In genomic region chr11:5042091-5042490, GRCh38 we compare ENCODE assay signal across 27 cellular contexts. TPM values are rescaled to one million over a fixed set of nuclear protein-coding genes. Genes with fewer than 3 reads are reported as not detected.
"Had no signal": no experiment of that assay in that cellular context is flagged by ENCODE, and none has a peak within 500 bp of the region (broad histone marks: within the 10 kb centered on the region; RNA-seq: fewer than 3 reads in every experiment).

No MANE protein-coding gene starts in this region.

- H3K27me3 ChIP-seq: brain microvascular endothelial cell, MG63 had no signal

- H3K4me3 Mint-ChIP-seq: activated CD4-positive, alpha-beta memory T cell treated with anti-CD3 and anti-CD28 coated beads, Interleukin-2, amount 10 ng/mL, durations not matched to agents 7 days and 5 days; activated CD4-positive, alpha-beta T cell treated with anti-CD3 and anti-CD28 coated beads for 36 hours; activated naive CD4-positive, alpha-beta T cell treated with anti-CD3 and anti-CD28 coated beads, Interleukin-2, amount 10 ng/mL, durations not matched to agents 7 days and 5 days; activated naive CD8-positive, alpha-beta T cell treated with anti-CD3 and anti-CD28 coated beads for 36 hours; activated T-cell treated with anti-CD3 and anti-CD28 coated beads, Interleukin-2, amount 50 U/mL, for 72 hours had no signal

- H3K9me3 ChIP-seq: MG63 had no signal

- H3K4me2 ChIP-seq: KMS-11 had no signal

- H3K9ac ChIP-seq: KMS-11 had no signal

- DNase-seq: activated CD4-positive, alpha-beta memory T cell treated with anti-CD3 and anti-CD28 coated beads, Interleukin-2, amount 10 ng/mL, durations not matched to agents 7 days and 5 days; activated CD4-positive, alpha-beta T cell treated with anti-CD3 and anti-CD28 coated beads for 36 hours; activated CD4-positive, alpha-beta T cell treated with anti-CD3 and anti-CD28 coated beads, Interleukin-2, amount 50 U/mL, for 1 hour; activated gamma-delta T cell treated with Interleukin-2 at 50 U/mL for 16 hours; activated naive CD4-positive, alpha-beta T cell treated with anti-CD3 and anti-CD28 coated beads, Interleukin-2, amount 10 ng/mL, durations not matched to agents 7 days and 5 days; activated naive CD8-positive, alpha-beta T cell treated with anti-CD3 and anti-CD28 coated beads for 36 hours; activated T-cell treated with anti-CD3 and anti-CD28 coated beads for 4 hours; activated T-cell treated with anti-CD3 and anti-CD28 coated beads, Interleukin-2, amount 50 U/mL, for 72 hours; brain microvascular endothelial cell; caudate nucleus; MG63; NCI-H1092 treated with DMSO at 0.1 percent for 48 hours; NCI-H1417 treated with DMSO at 0.1 percent for 48 hours; NCI-H1694 treated with DMSO at 0.1 percent for 48 hours; NCI-H2081; NCI-H446; NCI-H524; PC-3; SIG-M5; T-helper 2 cell; T1000; WERI-Rb-1 had no signal

- ATAC-seq: activated CD4-positive, alpha-beta T cell treated with anti-CD3 and anti-CD28 coated beads for 36 hours; activated T-cell treated with anti-CD3 and anti-CD28 coated beads, Interleukin-2, amount 50 U/mL, for 72 hours; PC-3 had no signal

- H3K4me1 Mint-ChIP-seq: activated CD4-positive, alpha-beta memory T cell treated with anti-CD3 and anti-CD28 coated beads, Interleukin-2, amount 10 ng/mL, durations not matched to agents 7 days and 5 days; activated CD4-positive, alpha-beta T cell treated with anti-CD3 and anti-CD28 coated beads for 36 hours; activated naive CD4-positive, alpha-beta T cell treated with anti-CD3 and anti-CD28 coated beads, Interleukin-2, amount 10 ng/mL, durations not matched to agents 7 days and 5 days; activated naive CD8-positive, alpha-beta T cell treated with anti-CD3 and anti-CD28 coated beads for 36 hours had no signal

- H3K27ac ChIP-seq: brain microvascular endothelial cell, KMS-11, WERI-Rb-1 had no signal

- H3K27ac Mint-ChIP-seq: activated CD4-positive, alpha-beta memory T cell treated with anti-CD3 and anti-CD28 coated beads, Interleukin-2, amount 10 ng/mL, durations not matched to agents 7 days and 5 days; activated CD4-positive, alpha-beta T cell treated with anti-CD3 and anti-CD28 coated beads for 36 hours; activated naive CD4-positive, alpha-beta T cell treated with anti-CD3 and anti-CD28 coated beads, Interleukin-2, amount 10 ng/mL, durations not matched to agents 7 days and 5 days; activated naive CD8-positive, alpha-beta T cell treated with anti-CD3 and anti-CD28 coated beads for 36 hours; activated T-cell treated with anti-CD3 and anti-CD28 coated beads, Interleukin-2, amount 50 U/mL, for 72 hours; activated T-helper 2 cell treated with anti-CD3 and anti-CD28 coated beads, Interferon-gamma antibody, Interleukin-2, Interleukin-4, amounts not matched to agents 10 μg/mL and 5 μg/mL and 100 μg/mL, durations not matched to agents 14 hours and 24 hours and 36 hours had no signal

- H3K36me3 ChIP-seq: brain microvascular endothelial cell, MG63, WERI-Rb-1 had no signal

- H3K4me3 ChIP-seq: MG63 had no signal

- H3K27me3 Mint-ChIP-seq: activated CD4-positive, alpha-beta memory T cell treated with anti-CD3 and anti-CD28 coated beads, Interleukin-2, amount 10 ng/mL, durations not matched to agents 7 days and 5 days; activated naive CD4-positive, alpha-beta T cell treated with anti-CD3 and anti-CD28 coated beads, Interleukin-2, amount 10 ng/mL, durations not matched to agents 7 days and 5 days had no signal

- H3K36me3 Mint-ChIP-seq: activated naive CD4-positive, alpha-beta T cell treated with anti-CD3 and anti-CD28 coated beads, Interleukin-2, amount 10 ng/mL, durations not matched to agents 7 days and 5 days; activated naive CD8-positive, alpha-beta T cell treated with anti-CD3 and anti-CD28 coated beads for 36 hours had no signal

- H3K9me3 Mint-ChIP-seq: activated T-cell treated with anti-CD3 and anti-CD28 coated beads, Interleukin-2, amount 50 U/mL, for 72 hours; activated T-helper 2 cell treated with anti-CD3 and anti-CD28 coated beads, Interferon-gamma antibody, Interleukin-2, Interleukin-4, amounts not matched to agents 10 μg/mL and 5 μg/mL and 100 μg/mL, durations not matched to agents 14 hours and 24 hours and 36 hours had no signal

RNA-seq across cellular contexts. Expression of gene OR52J3, which starts 4.2 kb away (rescaled TPM):
- total RNA-seq: activated CD4-positive, alpha-beta memory T cell treated with anti-CD3 and anti-CD28 coated beads, Interleukin-2, amount 10 ng/mL, durations not matched to agents 7 days and 5 days; activated CD4-positive, alpha-beta T cell treated with anti-CD3 and anti-CD28 coated beads for 36 hours; activated CD8-positive, alpha-beta memory T cell treated with anti-CD3 and anti-CD28 coated beads for 36 hours; activated naive CD8-positive, alpha-beta T cell treated with anti-CD3 and anti-CD28 coated beads for 36 hours; activated T-cell treated with anti-CD3 and anti-CD28 coated beads, Interleukin-2, amount 50 U/mL, for 72 hours; activated T-helper 2 cell treated with anti-CD3 and anti-CD28 coated beads, Interferon-gamma antibody, Interleukin-2, Interleukin-4, amounts not matched to agents 10 μg/mL and 5 μg/mL and 100 μg/mL, durations not matched to agents 14 hours and 24 hours and 36 hours; cerebellum; PC-3 had no signal
- polyA plus RNA-seq: adipose tissue had no signal

RNA-seq across cellular contexts. Expression of gene OR52E2, which starts 17.3 kb away (rescaled TPM):
- total RNA-seq: activated CD4-positive, alpha-beta memory T cell treated with anti-CD3 and anti-CD28 coated beads, Interleukin-2, amount 10 ng/mL, durations not matched to agents 7 days and 5 days; activated CD4-positive, alpha-beta T cell treated with anti-CD3 and anti-CD28 coated beads for 36 hours; activated CD8-positive, alpha-beta memory T cell treated with anti-CD3 and anti-CD28 coated beads for 36 hours; activated naive CD8-positive, alpha-beta T cell treated with anti-CD3 and anti-CD28 coated beads for 36 hours; activated T-cell treated with anti-CD3 and anti-CD28 coated beads, Interleukin-2, amount 50 U/mL, for 72 hours; activated T-helper 2 cell treated with anti-CD3 and anti-CD28 coated beads, Interferon-gamma antibody, Interleukin-2, Interleukin-4, amounts not matched to agents 10 μg/mL and 5 μg/mL and 100 μg/mL, durations not matched to agents 14 hours and 24 hours and 36 hours; cerebellum; PC-3 had no signal
- polyA plus RNA-seq: adipose tissue had no signal

RNA-seq across cellular contexts. Expression of gene OR52E1, which starts 27.3 kb away (rescaled TPM):
- total RNA-seq: activated CD4-positive, alpha-beta memory T cell treated with anti-CD3 and anti-CD28 coated beads, Interleukin-2, amount 10 ng/mL, durations not matched to agents 7 days and 5 days; activated CD4-positive, alpha-beta T cell treated with anti-CD3 and anti-CD28 coated beads for 36 hours; activated CD8-positive, alpha-beta memory T cell treated with anti-CD3 and anti-CD28 coated beads for 36 hours; activated naive CD8-positive, alpha-beta T cell treated with anti-CD3 and anti-CD28 coated beads for 36 hours; activated T-cell treated with anti-CD3 and anti-CD28 coated beads, Interleukin-2, amount 50 U/mL, for 72 hours; activated T-helper 2 cell treated with anti-CD3 and anti-CD28 coated beads, Interferon-gamma antibody, Interleukin-2, Interleukin-4, amounts not matched to agents 10 μg/mL and 5 μg/mL and 100 μg/mL, durations not matched to agents 14 hours and 24 hours and 36 hours; PC-3 had no signal
- polyA plus RNA-seq: adipose tissue had no signal

RNA-seq across cellular contexts. Expression of gene OR51L1, which starts 47.4 kb away (rescaled TPM):
- total RNA-seq: activated CD4-positive, alpha-beta memory T cell treated with anti-CD3 and anti-CD28 coated beads, Interleukin-2, amount 10 ng/mL, durations not matched to agents 7 days and 5 days; activated CD4-positive, alpha-beta T cell treated with anti-CD3 and anti-CD28 coated beads for 36 hours; activated CD8-positive, alpha-beta memory T cell treated with anti-CD3 and anti-CD28 coated beads for 36 hours; activated naive CD8-positive, alpha-beta T cell treated with anti-CD3 and anti-CD28 coated beads for 36 hours; activated T-cell treated with anti-CD3 and anti-CD28 coated beads, Interleukin-2, amount 50 U/mL, for 72 hours; activated T-helper 2 cell treated with anti-CD3 and anti-CD28 coated beads, Interferon-gamma antibody, Interleukin-2, Interleukin-4, amounts not matched to agents 10 μg/mL and 5 μg/mL and 100 μg/mL, durations not matched to agents 14 hours and 24 hours and 36 hours; cerebellum; PC-3 had no signal
- polyA plus RNA-seq: adipose tissue had no signal
